18 cellular contexts compared by ENCODE assay signal in the genomic region with DNA sequence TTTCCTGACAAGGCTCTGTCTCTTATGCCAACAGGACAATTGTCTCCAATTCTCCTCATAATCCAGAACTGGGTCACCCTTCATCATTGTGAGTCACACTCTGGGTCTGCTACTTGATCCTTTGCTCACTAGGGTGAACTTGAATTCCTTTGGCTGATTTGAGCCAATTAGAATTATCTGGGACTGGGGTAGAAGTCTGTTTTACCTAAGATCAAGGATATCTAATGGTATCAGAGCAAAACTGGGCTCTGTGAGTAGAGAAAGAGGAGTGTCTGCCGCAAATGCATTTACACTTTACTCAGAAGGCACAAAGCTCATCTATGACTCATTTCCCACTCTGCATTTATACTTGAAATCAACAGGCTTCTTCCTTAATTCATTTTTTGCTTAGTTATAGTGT.
DNase-seq lines count a peak whose midpoint lies in the region; ATAC-seq and TF ChIP-seq lines count a peak whose summit lies in the region.
"Had no signal": no experiment of that assay in that cellular context is flagged by ENCODE, and none has a peak within 500 bp of the region (broad histone marks: within the 10 kb centered on the region; RNA-seq: fewer than 3 reads in every experiment).

No MANE protein-coding gene starts in this region.

- no peak overlapping the region for H2AK5ac ChIP-seq in mesenchymal stem cell (ENCODE audit: low read length, severe bottlenecking)

- no peaks in the 10 kb centered on the region for H3K79me2 ChIP-seq in mammary epithelial cell (ENCODE audit: insufficient read depth, low read length)

- no peak overlapping the region for H3K4ac ChIP-seq in mesenchymal stem cell (ENCODE audit: low read depth in 1 of 2, low read length in 2 of 2)

- H3K18ac ChIP-seq in mesenchymal stem cell (ENCODE audit: low read depth in 1 of 2, low read length in 2 of 2), result no peak overlapping the region

- no peak overlapping the region for H3K4me3 Mint-ChIP-seq in Caco-2 (ENCODE audit: unreplicated experiment)
- H3K4me3 Mint-ChIP-seq: activated CD4-positive, alpha-beta memory T cell treated with anti-CD3 and anti-CD28 coated beads, Interleukin-2, amount 10 ng/mL, durations not matched to agents 7 days and 5 days; H9; stimulated activated naive B cell treated with anti-CD40 and anti-IgM and Interleukin-4, amounts not matched to agents 10 μg/mL and 1 μg/mL and 100 μg/mL, for 72 hours; type B pancreatic cell had no signal

- no peak overlapping the region for H2BK5ac ChIP-seq in mesenchymal stem cell (ENCODE audit: low read depth, low read length, poor library complexity, severe bottlenecking)

- DNase-seq in DMS53 treated with DMSO at 0.1 percent for 48 hours (lab: John Stamatoyannopoulos, UW; ENCODE audit: unreplicated experiment) (peak; percentile 4), LoVo (ENCODE audit: low spot score) (peak; percentile 42), mammary epithelial cell (peak; percentile 4), mesenchymal stem cell (peak; percentile 49), thyroid gland (no peak), Caco-2 (no peak), DMS 273 (lab: John Stamatoyannopoulos, UW; ENCODE audit: unreplicated experiment) (no peak), upper lobe of right lung (no peak)
- DNase-seq: activated CD4-positive, alpha-beta memory T cell treated with anti-CD3 and anti-CD28 coated beads, Interleukin-2, amount 10 ng/mL, durations not matched to agents 7 days and 5 days; Calu3; esophagus squamous epithelium; H9; NCI-H1417 treated with DMSO at 0.1 percent for 48 hours; NCI-H345; sigmoid colon; stimulated activated naive B cell treated with anti-CD40 and anti-IgM and Interleukin-4, amounts not matched to agents 10 μg/mL and 1 μg/mL and 100 μg/mL, for 72 hours had no signal

- POLR2A ChIA-PET in Caco-2 (lab: Charles Lee), result no interaction called here

- H3K4me3 ChIP-seq in mammary epithelial cell (replicated peaks in 1 of 3; ENCODE audit: insufficient read depth in 1 of 3, low read depth in 2 of 3, low read length in 3 of 3) (no peak overlapping the region), mesenchymal stem cell (ENCODE audit: insufficient read depth in 1 of 2, low read depth in 1 of 2, low read length in 2 of 2) (no peak overlapping the region), thyroid gland (replicated peaks in 1 of 3) (no peak overlapping the region), Caco-2 (ENCODE audit: low read depth, low read length) (no peak overlapping the region), upper lobe of right lung (no peak overlapping the region)
- H3K4me3 ChIP-seq: esophagus squamous epithelium, sigmoid colon, SK-N-MC had no signal

- H3K23ac ChIP-seq in mesenchymal stem cell (ENCODE audit: low read length in 2 of 2), result no peak overlapping the region

- no peak overlapping the region for H2BK15ac ChIP-seq in mesenchymal stem cell (ENCODE audit: low read depth, poor library complexity, severe bottlenecking)

- H3K4me1 ChIP-seq in mammary epithelial cell (ENCODE audit: insufficient read depth, low read length) (no peaks in the 10 kb centered on the region), mesenchymal stem cell (ENCODE audit: control insufficient read depth, insufficient read depth, low read depth, low read length) (no peaks in the 10 kb centered on the region), thyroid gland (no peaks in the 10 kb centered on the region), Caco-2 (no peaks in the 10 kb centered on the region), upper lobe of right lung (no peaks in the 10 kb centered on the region)
- H3K4me1 ChIP-seq: sigmoid colon had no signal

- dilution Hi-C loops in mammary epithelial cell (cut with HindIII; ENCODE audit: low sequenced_read_pairs), result no loop called here

- intact Hi-C loops in mammary epithelial cell (cut with micrococcal nuclease) (no loop called here), thyroid gland (cut with DNase I) (no loop called here), Caco-2 (cut with micrococcal nuclease; ENCODE audit: unreplicated experiment) (no loop called here), upper lobe of right lung (cut with DNase I) (no loop called here)

- no peaks in the 10 kb centered on the region for H3K4me1 Mint-ChIP-seq in Caco-2 (ENCODE audit: low read depth, unreplicated experiment)
- H3K4me1 Mint-ChIP-seq: activated CD4-positive, alpha-beta memory T cell treated with anti-CD3 and anti-CD28 coated beads, Interleukin-2, amount 10 ng/mL, durations not matched to agents 7 days and 5 days; stimulated activated naive B cell treated with anti-CD40 and anti-IgM and Interleukin-4, amounts not matched to agents 10 μg/mL and 1 μg/mL and 100 μg/mL, for 72 hours had no signal

- H3K36me3 Mint-ChIP-seq in Caco-2 (ENCODE audit: insufficient read depth, unreplicated experiment), result no peaks in the 10 kb centered on the region
- H3K36me3 Mint-ChIP-seq: stimulated activated naive B cell treated with anti-CD40 and anti-IgM and Interleukin-4, amounts not matched to agents 10 μg/mL and 1 μg/mL and 100 μg/mL, for 72 hours had no signal

- BruUV-seq in mammary epithelial cell (replicated peaks; lab: Mats Ljungman, UMichigan), result no TSS peak
- no TSS peak for BruUV-seq in Caco-2 (replicated peaks; lab: Mats Ljungman, UMichigan)

- no peak overlapping the region for H2BK120ac ChIP-seq in mesenchymal stem cell (ENCODE audit: low read depth, low read length)

- no peak for TF ChIP-seq POLR2A in thyroid gland (IDR thresholded peaks at IDR 0.05)

- H3K9ac ChIP-seq in mammary epithelial cell (ENCODE audit: insufficient read depth, low read length), result no peak overlapping the region
- no peak overlapping the region for H3K9ac ChIP-seq in mesenchymal stem cell (ENCODE audit: low read length)

- H3K27ac ChIP-seq in mammary epithelial cell (ENCODE audit: insufficient read depth, low read depth, low read length), result no peak overlapping the region
- H3K27ac ChIP-seq in mesenchymal stem cell (ENCODE audit: low read length, poor library complexity, severe bottlenecking), result no peak overlapping the region
- H3K27ac ChIP-seq in thyroid gland, result no peak overlapping the region
- H3K27ac ChIP-seq in upper lobe of right lung, result no peak overlapping the region
- H3K27ac ChIP-seq: esophagus squamous epithelium, sigmoid colon, SK-N-MC had no signal

- H3K14ac ChIP-seq in mesenchymal stem cell (ENCODE audit: low read length in 2 of 2), result no peak overlapping the region

- no peak overlapping the region for H4K91ac ChIP-seq in mesenchymal stem cell (ENCODE audit: low read length)

- H2AFZ ChIP-seq in mammary epithelial cell (ENCODE audit: low read depth, low read length) (no peak overlapping the region), mesenchymal stem cell (ENCODE audit: low read depth, low read length) (no peak overlapping the region)

- no peak overlapping the region for H2BK12ac ChIP-seq in mesenchymal stem cell (ENCODE audit: low read length in 2 of 2)

- no peak for ATAC-seq in upper lobe of right lung
- ATAC-seq: stimulated activated naive B cell treated with anti-CD40 and anti-IgM and Interleukin-4, amounts not matched to agents 10 μg/mL and 1 μg/mL and 100 μg/mL, for 72 hours had no signal

- H4K20me1 ChIP-seq in mammary epithelial cell (ENCODE audit: insufficient read depth, low read length), result no peaks in the 10 kb centered on the region

- H3K9me3 Mint-ChIP-seq in Caco-2 (ENCODE audit: unreplicated experiment), result no peaks in the 10 kb centered on the region
- H3K9me3 Mint-ChIP-seq: activated CD4-positive, alpha-beta memory T cell treated with anti-CD3 and anti-CD28 coated beads, Interleukin-2, amount 10 ng/mL, durations not matched to agents 7 days and 5 days; H9; stimulated activated naive B cell treated with anti-CD40 and anti-IgM and Interleukin-4, amounts not matched to agents 10 μg/mL and 1 μg/mL and 100 μg/mL, for 72 hours; type B pancreatic cell had no signal

- H3K27me3 ChIP-seq in mammary epithelial cell (ENCODE audit: insufficient read depth, low read length) (no peaks in the 10 kb centered on the region), mesenchymal stem cell (ENCODE audit: control insufficient read depth in 1 of 2, insufficient read depth in 1 of 2, low read length in 2 of 2) (no peaks in the 10 kb centered on the region), thyroid gland (no peaks in the 10 kb centered on the region), Caco-2 (replicated peaks; ENCODE audit: control insufficient read depth, insufficient read depth, low read length) (no peaks in the 10 kb centered on the region), upper lobe of right lung (no peaks in the 10 kb centered on the region)
- H3K27me3 ChIP-seq: sigmoid colon had no signal

- TF ChIP-seq CTCF in mammary epithelial cell (conservative IDR thresholded peaks at IDR 0.05 in 1 of 2, IDR thresholded peaks at IDR 0.05 in 1 of 2; ENCODE audit: extremely low read depth in 1 of 2, insufficient read depth in 1 of 2, low read depth in 1 of 2, low read length in 2 of 2) (no peak), thyroid gland (IDR thresholded peaks at IDR 0.05) (no peak), Caco-2 (IDR thresholded peaks at IDR 0.05; ENCODE audit: insufficient read depth in 1 of 2, low read depth in 1 of 2, low read length in 1 of 2, severe bottlenecking in 1 of 2, unreplicated experiment in 1 of 2) (no peak), upper lobe of right lung (IDR thresholded peaks at IDR 0.05) (no peak)

- H3K27ac Mint-ChIP-seq in Caco-2 (ENCODE audit: unreplicated experiment), result no peak overlapping the region
- H3K27ac Mint-ChIP-seq: activated CD4-positive, alpha-beta memory T cell treated with anti-CD3 and anti-CD28 coated beads, Interleukin-2, amount 10 ng/mL, durations not matched to agents 7 days and 5 days; H9; stimulated activated naive B cell treated with anti-CD40 and anti-IgM and Interleukin-4, amounts not matched to agents 10 μg/mL and 1 μg/mL and 100 μg/mL, for 72 hours; type B pancreatic cell had no signal

- 100% methylated on average over 1 of the region's 1 CpG for WGBS in mammary epithelial cell (ENCODE audit: low coverage, missing lambda C conversion rate)
- no CpG with 5 or more reads among the region's 1 CpG for WGBS in mesenchymal stem cell
- 93 to 100% methylated on average over 1 of the region's 1 CpG for WGBS in thyroid gland, 2 donors

- no peaks in the 10 kb centered on the region for H3K36me3 ChIP-seq in mammary epithelial cell (ENCODE audit: insufficient read depth, low read length)
- H3K36me3 ChIP-seq in mesenchymal stem cell (ENCODE audit: control insufficient read depth in 1 of 2, insufficient read depth in 2 of 2, low read depth in 1 of 2, low read length in 2 of 2), result no peaks in the 10 kb centered on the region
- H3K36me3 ChIP-seq in thyroid gland, result no peaks in the 10 kb centered on the region
- no peaks in the 10 kb centered on the region for H3K36me3 ChIP-seq in Caco-2 (ENCODE audit: control insufficient read depth, insufficient read depth, low read length)
- H3K36me3 ChIP-seq in upper lobe of right lung, result no peaks in the 10 kb centered on the region
- H3K36me3 ChIP-seq: esophagus squamous epithelium, sigmoid colon had no signal

- no peak overlapping the region for H4K8ac ChIP-seq in mesenchymal stem cell (ENCODE audit: low read length)

- H3K9me3 ChIP-seq in mammary epithelial cell (replicated peaks; ENCODE audit: insufficient read depth, low read length) (no peaks in the 10 kb centered on the region), mesenchymal stem cell (ENCODE audit: control insufficient read depth, low read length) (no peaks in the 10 kb centered on the region), thyroid gland (no peaks in the 10 kb centered on the region), Caco-2 (no peaks in the 10 kb centered on the region), upper lobe of right lung (no peaks in the 10 kb centered on the region)
- H3K9me3 ChIP-seq: esophagus squamous epithelium, sigmoid colon had no signal

- H3K27me3 Mint-ChIP-seq in Caco-2 (ENCODE audit: insufficient read depth, unreplicated experiment), result no peaks in the 10 kb centered on the region
- H3K27me3 Mint-ChIP-seq: type B pancreatic cell had no signal

- no peak overlapping the region for H3K4me2 ChIP-seq in mammary epithelial cell (ENCODE audit: insufficient read depth, low read depth, low read length)
- H3K4me2 ChIP-seq in mesenchymal stem cell (ENCODE audit: low read length, poor library complexity, severe bottlenecking), result no peak overlapping the region

- CTCF ChIA-PET in mammary epithelial cell (lab: Charles Lee; ENCODE audit: low non-redundant PET) (no interaction called here), Caco-2 (lab: Charles Lee) (interaction anchor here (0.6 kb wide), 1 partner anchor 486 kb away, joined by 3 read pairs; no protein-coding TSS in a partner anchor)

- no peaks in the 10 kb centered on the region for H3K79me1 ChIP-seq in mesenchymal stem cell (replicated peaks; ENCODE audit: low read length, poor library complexity, severe bottlenecking)

- in situ Hi-C loops in mammary epithelial cell (cut with MboI; ENCODE audit: low sequenced_read_pairs in 2 of 2), result no loop called here

Comparison
In these comparisons a context has a peak if more than half of its experiments do, and no peak if none do; other contexts are left out.
1. DNase-seq: peak in DMS53 treated with DMSO at 0.1 percent for 48 hours (single experiment), LoVo (single experiment), mammary epithelial cell (single experiment) and mesenchymal stem cell (single experiment); none in thyroid gland (0 of 2), Caco-2 (0 of 2), DMS 273 (single experiment) and upper lobe of right lung (single experiment).